In the genomic region with DNA sequence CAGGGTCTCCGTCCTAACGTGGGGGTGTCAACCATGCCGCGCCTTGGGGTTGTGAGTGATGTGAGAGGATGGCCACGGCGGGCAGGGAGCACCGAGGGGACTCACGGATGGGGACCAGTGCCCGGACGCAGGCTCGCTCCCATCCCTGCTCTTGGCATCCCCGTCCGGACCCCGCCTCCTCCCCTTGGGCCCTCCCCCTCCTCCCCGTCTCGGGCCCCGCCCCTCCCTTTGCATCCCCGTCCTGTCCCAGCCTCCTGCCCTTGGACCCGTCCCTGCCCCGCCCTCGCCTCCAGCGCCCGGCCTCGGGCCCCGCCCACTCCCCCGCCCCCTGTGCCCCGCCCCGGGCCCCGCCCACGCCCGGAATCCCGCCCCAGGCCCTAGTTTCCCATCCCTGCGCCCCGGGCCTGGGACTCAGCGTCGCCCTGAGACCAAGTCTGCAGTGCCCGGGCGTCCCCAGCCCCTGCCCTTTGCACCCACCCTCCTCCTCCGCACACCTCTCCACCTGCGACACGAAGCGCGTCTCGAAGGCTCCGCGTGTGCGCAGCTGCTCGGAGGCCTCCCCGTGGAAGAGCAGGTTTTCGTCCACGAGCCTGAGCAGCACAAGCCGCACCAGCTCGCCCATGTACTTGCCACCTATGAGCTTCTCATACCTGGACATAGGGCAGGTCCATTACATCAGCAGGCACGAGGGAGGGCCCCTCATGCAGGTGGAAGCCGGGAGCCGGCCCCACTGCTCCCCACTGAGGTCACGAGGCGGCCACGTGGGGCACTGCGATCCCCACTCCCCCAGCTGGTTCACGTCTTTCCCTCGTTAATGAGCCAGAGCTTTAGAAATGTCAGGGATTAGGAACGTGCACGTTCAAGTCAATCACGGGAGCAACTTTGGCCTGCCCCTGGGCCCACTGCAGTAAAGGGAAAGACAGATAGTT, we compare ENCODE assay signal across 1 cellular context.
TF ChIP-seq lines count a peak whose summit lies in the region.

No MANE protein-coding gene starts in this region.

TF ChIP-seq in K562, 482 proteins besides CTCF, POLR2A, EP300 and RAD21 (continued from another document and continues in another):
- TF ChIP-seq, protein P1, sequence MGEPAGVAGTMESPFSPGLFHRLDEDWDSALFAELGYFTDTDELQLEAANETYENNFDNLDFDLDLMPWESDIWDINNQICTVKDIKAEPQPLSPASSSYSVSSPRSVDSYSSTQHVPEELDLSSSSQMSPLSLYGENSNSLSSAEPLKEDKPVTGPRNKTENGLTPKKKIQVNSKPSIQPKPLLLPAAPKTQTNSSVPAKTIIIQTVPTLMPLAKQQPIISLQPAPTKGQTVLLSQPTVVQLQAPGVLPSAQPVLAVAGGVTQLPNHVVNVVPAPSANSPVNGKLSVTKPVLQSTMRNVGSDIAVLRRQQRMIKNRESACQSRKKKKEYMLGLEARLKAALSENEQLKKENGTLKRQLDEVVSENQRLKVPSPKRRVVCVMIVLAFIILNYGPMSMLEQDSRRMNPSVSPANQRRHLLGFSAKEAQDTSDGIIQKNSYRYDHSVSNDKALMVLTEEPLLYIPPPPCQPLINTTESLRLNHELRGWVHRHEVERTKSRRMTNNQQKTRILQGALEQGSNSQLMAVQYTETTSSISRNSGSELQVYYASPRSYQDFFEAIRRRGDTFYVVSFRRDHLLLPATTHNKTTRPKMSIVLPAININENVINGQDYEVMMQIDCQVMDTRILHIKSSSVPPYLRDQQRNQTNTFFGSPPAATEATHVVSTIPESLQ (CRISPR knock-in tag; IDR thresholded peaks at IDR 0.05): no peak
- TF ChIP-seq BMI1 (IDR thresholded peaks at IDR 0.05; ENCODE audit: low read length): no peak
- TF ChIP-seq, protein P2, sequence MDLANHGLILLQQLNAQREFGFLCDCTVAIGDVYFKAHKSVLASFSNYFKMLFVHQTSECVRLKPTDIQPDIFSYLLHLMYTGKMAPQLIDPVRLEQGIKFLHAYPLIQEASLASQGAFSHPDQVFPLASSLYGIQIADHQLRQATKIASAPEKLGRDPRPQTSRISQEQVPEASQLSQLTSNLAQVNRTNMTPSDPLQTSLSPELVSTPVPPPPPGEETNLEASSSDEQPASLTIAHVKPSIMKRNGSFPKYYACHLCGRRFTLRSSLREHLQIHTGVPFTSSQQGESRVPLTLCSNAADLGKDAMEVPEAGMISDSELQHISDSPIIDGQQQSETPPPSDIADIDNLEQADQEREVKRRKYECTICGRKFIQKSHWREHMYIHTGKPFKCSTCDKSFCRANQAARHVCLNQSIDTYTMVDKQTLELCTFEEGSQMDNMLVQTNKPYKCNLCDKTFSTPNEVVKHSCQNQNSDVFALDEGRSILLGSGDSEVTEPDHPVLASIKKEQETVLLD (IDR thresholded peaks at IDR 0.05): 0 out of 2 replicates have a peak, but pooled peaks have one; percentile 20
- TF ChIP-seq TGIF2 (CRISPR knock-in tag; IDR thresholded peaks at IDR 0.05): no peak
- TF ChIP-seq, protein P3, sequence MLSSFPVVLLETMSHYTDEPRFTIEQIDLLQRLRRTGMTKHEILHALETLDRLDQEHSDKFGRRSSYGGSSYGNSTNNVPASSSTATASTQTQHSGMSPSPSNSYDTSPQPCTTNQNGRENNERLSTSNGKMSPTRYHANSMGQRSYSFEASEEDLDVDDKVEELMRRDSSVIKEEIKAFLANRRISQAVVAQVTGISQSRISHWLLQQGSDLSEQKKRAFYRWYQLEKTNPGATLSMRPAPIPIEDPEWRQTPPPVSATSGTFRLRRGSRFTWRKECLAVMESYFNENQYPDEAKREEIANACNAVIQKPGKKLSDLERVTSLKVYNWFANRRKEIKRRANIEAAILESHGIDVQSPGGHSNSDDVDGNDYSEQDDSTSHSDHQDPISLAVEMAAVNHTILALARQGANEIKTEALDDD (IDR thresholded peaks at IDR 0.05): no peak
- TF ChIP-seq CBX3 (IDR thresholded peaks at IDR 0.05; ENCODE audit: borderline replicate concordance in 1 of 2, low read length in 2 of 2): no peak
- TF ChIP-seq, protein P4, sequence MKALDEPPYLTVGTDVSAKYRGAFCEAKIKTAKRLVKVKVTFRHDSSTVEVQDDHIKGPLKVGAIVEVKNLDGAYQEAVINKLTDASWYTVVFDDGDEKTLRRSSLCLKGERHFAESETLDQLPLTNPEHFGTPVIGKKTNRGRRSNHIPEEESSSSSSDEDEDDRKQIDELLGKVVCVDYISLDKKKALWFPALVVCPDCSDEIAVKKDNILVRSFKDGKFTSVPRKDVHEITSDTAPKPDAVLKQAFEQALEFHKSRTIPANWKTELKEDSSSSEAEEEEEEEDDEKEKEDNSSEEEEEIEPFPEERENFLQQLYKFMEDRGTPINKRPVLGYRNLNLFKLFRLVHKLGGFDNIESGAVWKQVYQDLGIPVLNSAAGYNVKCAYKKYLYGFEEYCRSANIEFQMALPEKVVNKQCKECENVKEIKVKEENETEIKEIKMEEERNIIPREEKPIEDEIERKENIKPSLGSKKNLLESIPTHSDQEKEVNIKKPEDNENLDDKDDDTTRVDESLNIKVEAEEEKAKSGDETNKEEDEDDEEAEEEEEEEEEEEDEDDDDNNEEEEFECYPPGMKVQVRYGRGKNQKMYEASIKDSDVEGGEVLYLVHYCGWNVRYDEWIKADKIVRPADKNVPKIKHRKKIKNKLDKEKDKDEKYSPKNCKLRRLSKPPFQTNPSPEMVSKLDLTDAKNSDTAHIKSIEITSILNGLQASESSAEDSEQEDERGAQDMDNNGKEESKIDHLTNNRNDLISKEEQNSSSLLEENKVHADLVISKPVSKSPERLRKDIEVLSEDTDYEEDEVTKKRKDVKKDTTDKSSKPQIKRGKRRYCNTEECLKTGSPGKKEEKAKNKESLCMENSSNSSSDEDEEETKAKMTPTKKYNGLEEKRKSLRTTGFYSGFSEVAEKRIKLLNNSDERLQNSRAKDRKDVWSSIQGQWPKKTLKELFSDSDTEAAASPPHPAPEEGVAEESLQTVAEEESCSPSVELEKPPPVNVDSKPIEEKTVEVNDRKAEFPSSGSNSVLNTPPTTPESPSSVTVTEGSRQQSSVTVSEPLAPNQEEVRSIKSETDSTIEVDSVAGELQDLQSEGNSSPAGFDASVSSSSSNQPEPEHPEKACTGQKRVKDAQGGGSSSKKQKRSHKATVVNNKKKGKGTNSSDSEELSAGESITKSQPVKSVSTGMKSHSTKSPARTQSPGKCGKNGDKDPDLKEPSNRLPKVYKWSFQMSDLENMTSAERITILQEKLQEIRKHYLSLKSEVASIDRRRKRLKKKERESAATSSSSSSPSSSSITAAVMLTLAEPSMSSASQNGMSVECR (CRISPR knock-in tag; IDR thresholded peaks at IDR 0.05): no peak
- TF ChIP-seq SETDB1 (IDR thresholded peaks at IDR 0.05; ENCODE audit: low read length): no peak
- TF ChIP-seq ATF7 (IDR thresholded peaks at IDR 0.05): no peak
- TF ChIP-seq, protein P5, sequence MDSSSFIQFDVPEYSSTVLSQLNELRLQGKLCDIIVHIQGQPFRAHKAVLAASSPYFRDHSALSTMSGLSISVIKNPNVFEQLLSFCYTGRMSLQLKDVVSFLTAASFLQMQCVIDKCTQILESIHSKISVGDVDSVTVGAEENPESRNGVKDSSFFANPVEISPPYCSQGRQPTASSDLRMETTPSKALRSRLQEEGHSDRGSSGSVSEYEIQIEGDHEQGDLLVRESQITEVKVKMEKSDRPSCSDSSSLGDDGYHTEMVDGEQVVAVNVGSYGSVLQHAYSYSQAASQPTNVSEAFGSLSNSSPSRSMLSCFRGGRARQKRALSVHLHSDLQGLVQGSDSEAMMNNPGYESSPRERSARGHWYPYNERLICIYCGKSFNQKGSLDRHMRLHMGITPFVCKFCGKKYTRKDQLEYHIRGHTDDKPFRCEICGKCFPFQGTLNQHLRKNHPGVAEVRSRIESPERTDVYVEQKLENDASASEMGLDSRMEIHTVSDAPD (CRISPR knock-in tag; IDR thresholded peaks at IDR 0.05): no peak
- peak; percentile 48; the same call in 1 of the 2 replicates for TF ChIP-seq NR3C1 (CRISPR knock-in tag; IDR thresholded peaks at IDR 0.05)
- TF ChIP-seq RBM25 (IDR thresholded peaks at IDR 0.05; ENCODE audit: low read depth, low read length, severe bottlenecking): no peak
- 0 out of 2 replicates have a peak, but pooled peaks have one; percentile 49 for TF ChIP-seq MTA3 (IDR thresholded peaks at IDR 0.05; ENCODE audit: borderline replicate concordance)
- TF ChIP-seq ZNF282 (CRISPR knock-in tag; IDR thresholded peaks at IDR 0.05): no peak
- TF ChIP-seq NRF1 (conservative IDR thresholded peaks at IDR 0.05 in 1 of 2, IDR thresholded peaks at IDR 0.05 in 1 of 2): peak; percentile 43 to 49; a peak in 3 of 4 replicates
- TF ChIP-seq TBL1XR1 (IDR thresholded peaks at IDR 0.05; ENCODE audit: low read length in 2 of 2): no peak
- no peak for TF ChIP-seq ZC3H11A (IDR thresholded peaks at IDR 0.05; ENCODE audit: low read depth, low read length)
- TF ChIP-seq RFX1 (IDR thresholded peaks at IDR 0.05): no peak
- TF ChIP-seq, protein P6, sequence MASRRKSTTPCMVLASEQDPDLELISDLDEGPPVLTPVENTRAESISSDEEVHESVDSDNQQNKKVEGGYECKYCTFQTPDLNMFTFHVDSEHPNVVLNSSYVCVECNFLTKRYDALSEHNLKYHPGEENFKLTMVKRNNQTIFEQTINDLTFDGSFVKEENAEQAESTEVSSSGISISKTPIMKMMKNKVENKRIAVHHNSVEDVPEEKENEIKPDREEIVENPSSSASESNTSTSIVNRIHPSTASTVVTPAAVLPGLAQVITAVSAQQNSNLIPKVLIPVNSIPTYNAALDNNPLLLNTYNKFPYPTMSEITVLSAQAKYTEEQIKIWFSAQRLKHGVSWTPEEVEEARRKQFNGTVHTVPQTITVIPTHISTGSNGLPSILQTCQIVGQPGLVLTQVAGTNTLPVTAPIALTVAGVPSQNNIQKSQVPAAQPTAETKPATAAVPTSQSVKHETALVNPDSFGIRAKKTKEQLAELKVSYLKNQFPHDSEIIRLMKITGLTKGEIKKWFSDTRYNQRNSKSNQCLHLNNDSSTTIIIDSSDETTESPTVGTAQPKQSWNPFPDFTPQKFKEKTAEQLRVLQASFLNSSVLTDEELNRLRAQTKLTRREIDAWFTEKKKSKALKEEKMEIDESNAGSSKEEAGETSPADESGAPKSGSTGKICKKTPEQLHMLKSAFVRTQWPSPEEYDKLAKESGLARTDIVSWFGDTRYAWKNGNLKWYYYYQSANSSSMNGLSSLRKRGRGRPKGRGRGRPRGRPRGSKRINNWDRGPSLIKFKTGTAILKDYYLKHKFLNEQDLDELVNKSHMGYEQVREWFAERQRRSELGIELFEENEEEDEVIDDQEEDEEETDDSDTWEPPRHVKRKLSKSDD (conservative IDR thresholded peaks at IDR 0.05; ENCODE audit: low read length): no peak
- TF ChIP-seq GTF2A2 (tag; IDR thresholded peaks at IDR 0.05): no peak
- no peak for TF ChIP-seq NFE2 (IDR thresholded peaks at IDR 0.05; ENCODE audit: low read depth)
- TF ChIP-seq RBM15 (IDR thresholded peaks at IDR 0.05; ENCODE audit: insufficient read depth, low read length): no peak
- TF ChIP-seq, protein P7, sequence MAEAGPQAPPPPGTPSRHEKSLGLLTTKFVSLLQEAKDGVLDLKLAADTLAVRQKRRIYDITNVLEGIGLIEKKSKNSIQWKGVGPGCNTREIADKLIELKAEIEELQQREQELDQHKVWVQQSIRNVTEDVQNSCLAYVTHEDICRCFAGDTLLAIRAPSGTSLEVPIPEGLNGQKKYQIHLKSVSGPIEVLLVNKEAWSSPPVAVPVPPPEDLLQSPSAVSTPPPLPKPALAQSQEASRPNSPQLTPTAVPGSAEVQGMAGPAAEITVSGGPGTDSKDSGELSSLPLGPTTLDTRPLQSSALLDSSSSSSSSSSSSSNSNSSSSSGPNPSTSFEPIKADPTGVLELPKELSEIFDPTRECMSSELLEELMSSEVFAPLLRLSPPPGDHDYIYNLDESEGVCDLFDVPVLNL (CRISPR knock-in tag; IDR thresholded peaks at IDR 0.05; ENCODE audit: low read depth): 0 out of 2 replicates have a peak, but pooled peaks have one; percentile 20
- TF ChIP-seq, protein P8, sequence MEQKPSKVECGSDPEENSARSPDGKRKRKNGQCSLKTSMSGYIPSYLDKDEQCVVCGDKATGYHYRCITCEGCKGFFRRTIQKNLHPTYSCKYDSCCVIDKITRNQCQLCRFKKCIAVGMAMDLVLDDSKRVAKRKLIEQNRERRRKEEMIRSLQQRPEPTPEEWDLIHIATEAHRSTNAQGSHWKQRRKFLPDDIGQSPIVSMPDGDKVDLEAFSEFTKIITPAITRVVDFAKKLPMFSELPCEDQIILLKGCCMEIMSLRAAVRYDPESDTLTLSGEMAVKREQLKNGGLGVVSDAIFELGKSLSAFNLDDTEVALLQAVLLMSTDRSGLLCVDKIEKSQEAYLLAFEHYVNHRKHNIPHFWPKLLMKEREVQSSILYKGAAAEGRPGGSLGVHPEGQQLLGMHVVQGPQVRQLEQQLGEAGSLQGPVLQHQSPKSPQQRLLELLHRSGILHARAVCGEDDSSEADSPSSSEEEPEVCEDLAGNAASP (IDR thresholded peaks at IDR 0.05): no peak
- no peak for TF ChIP-seq ZNF780A (CRISPR knock-in tag; IDR thresholded peaks at IDR 0.05)
- TF ChIP-seq SIX5 (IDR thresholded peaks at IDR 0.05; ENCODE audit: borderline replicate concordance in 1 of 2, insufficient read depth in 1 of 2, low read depth in 1 of 2, low read length in 2 of 2): no peak
- TF ChIP-seq IRF2 (CRISPR knock-in tag; IDR thresholded peaks at IDR 0.05): no peak
- TF ChIP-seq, protein P9, sequence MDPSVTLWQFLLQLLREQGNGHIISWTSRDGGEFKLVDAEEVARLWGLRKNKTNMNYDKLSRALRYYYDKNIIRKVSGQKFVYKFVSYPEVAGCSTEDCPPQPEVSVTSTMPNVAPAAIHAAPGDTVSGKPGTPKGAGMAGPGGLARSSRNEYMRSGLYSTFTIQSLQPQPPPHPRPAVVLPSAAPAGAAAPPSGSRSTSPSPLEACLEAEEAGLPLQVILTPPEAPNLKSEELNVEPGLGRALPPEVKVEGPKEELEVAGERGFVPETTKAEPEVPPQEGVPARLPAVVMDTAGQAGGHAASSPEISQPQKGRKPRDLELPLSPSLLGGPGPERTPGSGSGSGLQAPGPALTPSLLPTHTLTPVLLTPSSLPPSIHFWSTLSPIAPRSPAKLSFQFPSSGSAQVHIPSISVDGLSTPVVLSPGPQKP (CRISPR knock-in tag; IDR thresholded peaks at IDR 0.05): 0 out of 2 replicates have a peak, but pooled peaks have one; percentile 37
- TF ChIP-seq, protein P10, sequence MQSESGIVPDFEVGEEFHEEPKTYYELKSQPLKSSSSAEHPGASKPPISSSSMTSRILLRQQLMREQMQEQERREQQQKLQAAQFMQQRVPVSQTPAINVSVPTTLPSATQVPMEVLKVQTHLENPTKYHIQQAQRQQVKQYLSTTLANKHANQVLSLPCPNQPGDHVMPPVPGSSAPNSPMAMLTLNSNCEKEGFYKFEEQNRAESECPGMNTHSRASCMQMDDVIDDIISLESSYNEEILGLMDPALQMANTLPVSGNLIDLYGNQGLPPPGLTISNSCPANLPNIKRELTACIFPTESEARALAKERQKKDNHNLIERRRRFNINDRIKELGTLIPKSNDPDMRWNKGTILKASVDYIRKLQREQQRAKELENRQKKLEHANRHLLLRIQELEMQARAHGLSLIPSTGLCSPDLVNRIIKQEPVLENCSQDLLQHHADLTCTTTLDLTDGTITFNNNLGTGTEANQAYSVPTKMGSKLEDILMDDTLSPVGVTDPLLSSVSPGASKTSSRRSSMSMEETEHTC (IDR thresholded peaks at IDR 0.05): no peak
- TF ChIP-seq, protein P11, sequence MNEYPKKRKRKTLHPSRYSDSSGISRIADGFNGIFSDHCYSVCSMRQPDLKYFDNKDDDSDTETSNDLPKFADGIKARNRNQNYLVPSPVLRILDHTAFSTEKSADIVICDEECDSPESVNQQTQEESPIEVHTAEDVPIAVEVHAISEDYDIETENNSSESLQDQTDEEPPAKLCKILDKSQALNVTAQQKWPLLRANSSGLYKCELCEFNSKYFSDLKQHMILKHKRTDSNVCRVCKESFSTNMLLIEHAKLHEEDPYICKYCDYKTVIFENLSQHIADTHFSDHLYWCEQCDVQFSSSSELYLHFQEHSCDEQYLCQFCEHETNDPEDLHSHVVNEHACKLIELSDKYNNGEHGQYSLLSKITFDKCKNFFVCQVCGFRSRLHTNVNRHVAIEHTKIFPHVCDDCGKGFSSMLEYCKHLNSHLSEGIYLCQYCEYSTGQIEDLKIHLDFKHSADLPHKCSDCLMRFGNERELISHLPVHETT (CRISPR knock-in tag; conservative IDR thresholded peaks at IDR 0.05 in 1 of 2, IDR thresholded peaks at IDR 0.05 in 1 of 2): no peak
- TF ChIP-seq NFRKB (IDR thresholded peaks at IDR 0.05; ENCODE audit: low read depth): no peak
- no peak for TF ChIP-seq BDP1 (IDR thresholded peaks at IDR 0.05; ENCODE audit: insufficient read depth, insufficient read length)
